Comparison of ENCODE assay signal across 13 cellular contexts in genomic region chr5:5560016-5560415, GRCh38.
DNase-seq lines count a peak whose midpoint lies in the region; ATAC-seq and TF ChIP-seq lines count a peak whose summit lies in the region.
"Had no signal": no experiment of that assay in that cellular context is flagged by ENCODE, and none has a peak within 500 bp of the region (broad histone marks: within the 10 kb centered on the region; RNA-seq: fewer than 3 reads in every experiment).

No MANE protein-coding gene starts in this region.

- H3K9me3 ChIP-seq in endodermal cell (ENCODE audit: control insufficient read depth, low read length) = no peaks in the 10 kb centered on the region
- H3K9me3 ChIP-seq: BE2C had no signal

- POLR2A ChIA-PET in activated CD4-positive, alpha-beta memory T cell treated with anti-CD3 and anti-CD28 coated beads, Interleukin-2, amount 10 ng/mL, durations not matched to agents 7 days and 5 days (lab: Charles Lee) = no interaction called here

- peaks cover 39% of the 10 kb centered on the region for H3K4me1 Mint-ChIP-seq in endodermal cell
- no peaks in the 10 kb centered on the region for H3K4me1 Mint-ChIP-seq in activated CD4-positive, alpha-beta memory T cell treated with anti-CD3 and anti-CD28 coated beads, Interleukin-2, amount 10 ng/mL, durations not matched to agents 7 days and 5 days
- H3K4me1 Mint-ChIP-seq in activated naive CD4-positive, alpha-beta T cell treated with anti-CD3 and anti-CD28 coated beads for 36 hours (ENCODE audit: low read depth) = no peaks in the 10 kb centered on the region
- H3K4me1 Mint-ChIP-seq: CD8-positive, alpha-beta memory T cell had no signal

- no peak overlapping the region for H3K9ac ChIP-seq in endodermal cell (ENCODE audit: extremely low read depth, low read length, poor library complexity, severe bottlenecking)

- no peaks in the 10 kb centered on the region for H3K27me3 ChIP-seq in endodermal cell (ENCODE audit: control insufficient read depth, insufficient read depth, low read length, poor library complexity, severe bottlenecking)
- H3K27me3 ChIP-seq: BE2C had no signal

- DNase-seq in DMS153 treated with DMSO at 0.1 percent for 48 hours (lab: John Stamatoyannopoulos, UW; ENCODE audit: unreplicated experiment) = peak; percentile 51
- peak; percentile 8 for DNase-seq in LNCaP clone FGC (ENCODE audit: low read depth)
- peak; percentile 22 for DNase-seq in NCI-H526 treated with DMSO at 0.1 percent for 48 hours (lab: John Stamatoyannopoulos, UW)
- no peak for DNase-seq in endodermal cell
- DNase-seq in activated CD4-positive, alpha-beta memory T cell treated with anti-CD3 and anti-CD28 coated beads, Interleukin-2, amount 10 ng/mL, durations not matched to agents 7 days and 5 days = no peak
- no peak for DNase-seq in activated naive CD4-positive, alpha-beta T cell treated with anti-CD3 and anti-CD28 coated beads for 36 hours
- no peak for DNase-seq in AG20443 (ENCODE audit: low spot score)
- DNase-seq: BE2C; CD8-positive, alpha-beta memory T cell; NCI-H1694; RPMI8226 had no signal

- H3K36me3 Mint-ChIP-seq in endodermal cell (ENCODE audit: low read depth) = no peaks in the 10 kb centered on the region
- no peaks in the 10 kb centered on the region for H3K36me3 Mint-ChIP-seq in activated CD4-positive, alpha-beta memory T cell treated with anti-CD3 and anti-CD28 coated beads, Interleukin-2, amount 10 ng/mL, durations not matched to agents 7 days and 5 days (ENCODE audit: low read depth)
- no peaks in the 10 kb centered on the region for H3K36me3 Mint-ChIP-seq in activated naive CD4-positive, alpha-beta T cell treated with anti-CD3 and anti-CD28 coated beads for 36 hours (ENCODE audit: low read depth)

- H3K27ac Mint-ChIP-seq in endodermal cell = peak overlapping the region; percentile 56
- H3K27ac Mint-ChIP-seq in activated CD4-positive, alpha-beta memory T cell treated with anti-CD3 and anti-CD28 coated beads, Interleukin-2, amount 10 ng/mL, durations not matched to agents 7 days and 5 days = no peak overlapping the region
- no peak overlapping the region for H3K27ac Mint-ChIP-seq in activated naive CD4-positive, alpha-beta T cell treated with anti-CD3 and anti-CD28 coated beads for 36 hours
- H3K27ac Mint-ChIP-seq: CD8-positive, alpha-beta memory T cell; IgD-negative memory B cell had no signal

- peaks cover 4% of the 10 kb centered on the region for H3K9me3 Mint-ChIP-seq in endodermal cell
- H3K9me3 Mint-ChIP-seq in activated CD4-positive, alpha-beta memory T cell treated with anti-CD3 and anti-CD28 coated beads, Interleukin-2, amount 10 ng/mL, durations not matched to agents 7 days and 5 days = no peaks in the 10 kb centered on the region
- H3K9me3 Mint-ChIP-seq in activated naive CD4-positive, alpha-beta T cell treated with anti-CD3 and anti-CD28 coated beads for 36 hours = no peaks in the 10 kb centered on the region
- H3K9me3 Mint-ChIP-seq: CD8-positive, alpha-beta memory T cell had no signal

- no peaks in the 10 kb centered on the region for H3K36me3 ChIP-seq in endodermal cell (ENCODE audit: control insufficient read depth, insufficient read depth, low read length)
- H3K36me3 ChIP-seq: BE2C had no signal

- no peak for ATAC-seq in GM21381 (IDR thresholded peaks at IDR 0.05; ENCODE audit: unreplicated experiment)

- CTCF ChIA-PET in activated CD4-positive, alpha-beta memory T cell treated with anti-CD3 and anti-CD28 coated beads, Interleukin-2, amount 10 ng/mL, durations not matched to agents 7 days and 5 days (lab: Charles Lee) = no interaction called here
- CTCF ChIA-PET in activated naive CD4-positive, alpha-beta T cell treated with anti-CD3 and anti-CD28 coated beads for 36 hours (lab: Charles Lee) = no interaction called here

- H3K4me1 ChIP-seq in endodermal cell (ENCODE audit: control insufficient read depth, insufficient read depth, low read length) = no peaks in the 10 kb centered on the region

- TF ChIP-seq CTCF in LNCaP clone FGC (IDR thresholded peaks at IDR 0.05; ENCODE audit: control insufficient read depth, extremely low read depth, insufficient read depth) (no peak), endodermal cell (conservative IDR thresholded peaks at IDR 0.05) (no peak)

- intact Hi-C loops in activated naive CD4-positive, alpha-beta T cell treated with anti-CD3 and anti-CD28 coated beads for 36 hours (cut with micrococcal nuclease) = no loop called here

- H3K27ac ChIP-seq in endodermal cell (ENCODE audit: low read depth, low read length) = no peak overlapping the region

- peaks cover 2% of the 10 kb centered on the region for H3K27me3 Mint-ChIP-seq in endodermal cell (ENCODE audit: insufficient read depth)
- H3K27me3 Mint-ChIP-seq in activated CD4-positive, alpha-beta memory T cell treated with anti-CD3 and anti-CD28 coated beads, Interleukin-2, amount 10 ng/mL, durations not matched to agents 7 days and 5 days = peaks cover 4% of the 10 kb centered on the region
- H3K27me3 Mint-ChIP-seq in activated naive CD4-positive, alpha-beta T cell treated with anti-CD3 and anti-CD28 coated beads for 36 hours (ENCODE audit: low read depth) = peaks cover 24% of the 10 kb centered on the region

- WGBS in endodermal cell (ENCODE audit: insufficient coverage in 1 of 2, insufficient read length in 1 of 2), 2 experiments = 29 to 43% methylated on average over 1 of the region's 1 CpG

- H3K4me3 Mint-ChIP-seq in endodermal cell = no peak overlapping the region
- H3K4me3 Mint-ChIP-seq in activated CD4-positive, alpha-beta memory T cell treated with anti-CD3 and anti-CD28 coated beads, Interleukin-2, amount 10 ng/mL, durations not matched to agents 7 days and 5 days = no peak overlapping the region
- no peak overlapping the region for H3K4me3 Mint-ChIP-seq in activated naive CD4-positive, alpha-beta T cell treated with anti-CD3 and anti-CD28 coated beads for 36 hours
- H3K4me3 Mint-ChIP-seq: CD8-positive, alpha-beta memory T cell; IgD-negative memory B cell had no signal

- no peak overlapping the region for H3K4me3 ChIP-seq in LNCaP clone FGC (ENCODE audit: low read depth, low read length)
- H3K4me3 ChIP-seq in endodermal cell (ENCODE audit: low read length) = no peak overlapping the region

Comparison
In these comparisons a context has a peak if more than half of its experiments do, and no peak if none do; other contexts are left out.
1. DNase-seq: peak in DMS153 treated with DMSO at 0.1 percent for 48 hours (single experiment), LNCaP clone FGC (single experiment) and NCI-H526 treated with DMSO at 0.1 percent for 48 hours (single experiment); none in endodermal cell (single experiment), activated CD4-positive, alpha-beta memory T cell treated with anti-CD3 and anti-CD28 coated beads, Interleukin-2, amount 10 ng/mL, durations not matched to agents 7 days and 5 days (single experiment), activated naive CD4-positive, alpha-beta T cell treated with anti-CD3 and anti-CD28 coated beads for 36 hours (single experiment) and AG20443 (single experiment).